ENCODE assay signal across 8 cellular contexts in the genomic region with DNA sequence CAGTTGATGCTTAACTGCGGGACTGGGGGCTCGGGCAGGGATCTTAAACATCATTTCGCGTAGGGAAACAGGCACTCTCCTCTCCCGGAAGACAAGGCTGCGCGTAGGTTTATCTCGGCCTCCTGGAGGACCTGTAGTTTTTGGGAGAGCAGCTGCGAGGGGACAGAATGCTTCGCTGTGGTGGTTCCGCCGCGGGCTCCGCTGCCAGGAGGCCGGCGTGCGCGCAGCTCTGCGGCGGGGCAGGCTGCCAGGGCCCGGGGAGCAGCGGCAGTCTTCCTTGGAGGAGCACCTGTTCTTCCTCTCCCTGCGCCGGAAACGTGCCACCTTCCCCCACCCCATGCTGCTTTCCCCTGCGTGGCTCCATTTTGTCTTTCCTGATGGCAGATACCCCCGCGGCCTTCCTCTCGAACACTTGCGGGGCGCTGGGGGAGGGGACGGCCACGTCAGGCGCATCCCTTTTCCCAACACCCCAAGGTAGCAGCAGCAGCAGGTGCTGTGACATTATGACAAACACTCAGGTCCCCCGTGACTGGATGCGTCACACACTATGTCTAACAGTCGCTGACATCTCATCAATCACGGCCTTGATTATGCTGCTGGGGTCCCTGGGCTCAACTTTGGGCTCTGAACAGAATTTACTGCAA.
DNase-seq lines count a peak whose midpoint lies in the region; ATAC-seq and TF ChIP-seq lines count a peak whose summit lies in the region.

No MANE protein-coding gene starts in this region.

- H3K9me3 ChIP-seq in lower lobe of right lung, result no peaks in the 10 kb centered on the region
- H3K9me3 ChIP-seq in tibial nerve, result no peaks in the 10 kb centered on the region
- H3K9me3 ChIP-seq in SJCRH30 (replicated peaks), result no peaks in the 10 kb centered on the region

- H3K27me3 ChIP-seq in lower lobe of right lung (ENCODE audit: low read depth) (peaks cover 7% of the 10 kb centered on the region), tibial nerve (no peaks in the 10 kb centered on the region), SJCRH30 (no peaks in the 10 kb centered on the region)

- H3K27ac ChIP-seq in lower lobe of right lung (no peak overlapping the region), tibial nerve (no peak overlapping the region), SJCRH30 (no peak overlapping the region)

- TF ChIP-seq CTCF in lower lobe of right lung (IDR thresholded peaks at IDR 0.05) (no peak), tibial nerve (IDR thresholded peaks at IDR 0.05) (no peak)

- 9 to 15% methylated on average over 23 to 38 of the region's 38 CpGs for WGBS in tibial nerve, 2 donors

- no peak for TF ChIP-seq POLR2A in tibial nerve (IDR thresholded peaks at IDR 0.05)

- intact Hi-C loops in lower lobe of right lung (cut with DNase I), result no loop called here

- H3K36me3 ChIP-seq in lower lobe of right lung, result no peaks in the 10 kb centered on the region
- no peaks in the 10 kb centered on the region for H3K36me3 ChIP-seq in tibial nerve
- H3K36me3 ChIP-seq in SJCRH30, result no peaks in the 10 kb centered on the region

- ATAC-seq in lower lobe of right lung (peak; percentile 42 to 57), GM21786 (IDR thresholded peaks at IDR 0.05; ENCODE audit: unreplicated experiment) (no peak), GM18909 (IDR thresholded peaks at IDR 0.05; ENCODE audit: poor library complexity, unreplicated experiment) (no peak)

- peak; percentile 69 for DNase-seq in NCI-H2029 treated with DMSO at 0.1 percent for 48 hours (lab: John Stamatoyannopoulos, UW)
- peak; percentile 11 for DNase-seq in dermis blood vessel endothelial cell
- DNase-seq in lower lobe of right lung, result peak; percentile 34
- DNase-seq in tibial nerve (ENCODE audit: low spot score in 2 of 2), result no peak
- no peak for DNase-seq in activated T-cell treated with anti-CD3 and anti-CD28 coated beads, Interleukin-2, amount 50 U/mL, for 1 hour
- no peak for DNase-seq in SJCRH30

- peak overlapping the region; percentile 42 for H3K4me3 ChIP-seq in lower lobe of right lung
- H3K4me3 ChIP-seq in tibial nerve, result peak overlapping the region in 3 of 4 donors; percentile 16 to 43 (median 26)
- H3K4me3 ChIP-seq in SJCRH30, result no peak overlapping the region

- peaks cover 9% of the 10 kb centered on the region for H3K4me1 ChIP-seq in lower lobe of right lung
- peaks cover 0 to 14% (median 2%) of the 10 kb centered on the region in 4 donors for H3K4me1 ChIP-seq in tibial nerve
- no peaks in the 10 kb centered on the region for H3K4me1 ChIP-seq in SJCRH30

- no peak for TF ChIP-seq EP300 in tibial nerve (IDR thresholded peaks at IDR 0.05)

Comparison
In these comparisons a context has a peak if more than half of its experiments do, and no peak if none do; other contexts are left out.
1. DNase-seq: peak in NCI-H2029 treated with DMSO at 0.1 percent for 48 hours (single experiment), dermis blood vessel endothelial cell (single experiment) and lower lobe of right lung (single experiment); none in tibial nerve (0 of 2), activated T-cell treated with anti-CD3 and anti-CD28 coated beads, Interleukin-2, amount 50 U/mL, for 1 hour (single experiment) and SJCRH30 (0 of 2).
2. ATAC-seq: peak in lower lobe of right lung (2 of 2); none in GM21786 (single experiment) and GM18909 (single experiment).